Comparison of ENCODE assay signal across 8 cellular contexts in the genomic region with DNA sequence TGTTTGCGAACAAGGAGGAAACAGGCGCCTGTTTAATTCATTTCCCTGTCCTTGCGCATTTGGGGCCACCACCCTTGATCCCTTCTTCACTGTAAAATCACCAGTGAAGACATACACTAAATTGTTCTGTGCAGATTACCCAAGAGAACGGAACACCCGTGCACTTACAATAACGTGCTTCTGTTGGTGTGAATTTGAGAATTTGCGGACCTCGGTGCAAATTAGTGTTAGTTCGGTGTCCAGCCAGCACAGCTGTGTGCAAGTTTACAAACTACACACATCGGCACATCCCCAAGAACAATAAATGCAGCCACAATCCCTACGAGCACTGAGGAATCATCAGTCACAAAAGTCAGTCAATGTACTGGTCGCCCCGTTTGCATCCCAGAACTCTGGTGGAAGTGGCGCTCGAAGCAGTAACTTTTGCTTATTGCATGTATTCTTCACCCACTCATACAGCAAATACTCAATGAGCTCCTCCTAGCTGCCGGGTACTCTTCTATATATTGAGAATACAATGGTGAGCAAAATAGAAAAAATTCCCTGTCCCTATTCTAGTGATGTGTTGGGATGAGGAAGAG. TPM values are rescaled to one million over a fixed set of nuclear protein-coding genes. Genes with fewer than 3 reads are reported as not detected.
DNase-seq lines count a peak whose midpoint lies in the region; ATAC-seq and TF ChIP-seq lines count a peak whose summit lies in the region.

No MANE protein-coding gene starts in this region.

- H3K79me2 ChIP-seq in SK-N-SH (ENCODE audit: insufficient read depth) = peaks cover 38% of the 10 kb centered on the region

- intact Hi-C loops in sciatic nerve (cut with DNase I) = no loop called here

- no peaks in the 10 kb centered on the region for H3K27me3 Mint-ChIP-seq in stimulated activated memory B cell treated with anti-CD40 and anti-IgM and Interleukin-4, amounts not matched to agents 10 μg/mL and 1 μg/mL and 100 μg/mL, for 72 hours
- H3K27me3 Mint-ChIP-seq in mesothelial cell of epicardium (ENCODE audit: low read depth) = no peaks in the 10 kb centered on the region

- peaks cover 20% of the 10 kb centered on the region for H4K20me1 ChIP-seq in SK-N-SH (ENCODE audit: insufficient read depth)

- no peak overlapping the region for H3K27ac Mint-ChIP-seq in stimulated activated memory B cell treated with anti-CD40 and anti-IgM and Interleukin-4, amounts not matched to agents 10 μg/mL and 1 μg/mL and 100 μg/mL, for 72 hours
- no peak overlapping the region for H3K27ac Mint-ChIP-seq in mesothelial cell of epicardium

- CTCF ChIA-PET in AG04449 (lab: Yijun Ruan, JAX) (interaction anchor here (0.6 to 1.7 kb wide), 7 partner anchors 10 to 231 kb away, joined by 3 to 11 read pairs (median 5); no protein-coding TSS in a partner anchor), SK-N-SH (lab: Yijun Ruan, JAX) (interaction anchor here (0.7 to 2.6 kb wide), 14 partner anchors 10 to 236 kb away, joined by 3 to 11 read pairs (median 3); no protein-coding TSS in a partner anchor)

- H3K4me3 Mint-ChIP-seq in stimulated activated memory B cell treated with anti-CD40 and anti-IgM and Interleukin-4, amounts not matched to agents 10 μg/mL and 1 μg/mL and 100 μg/mL, for 72 hours = no peak overlapping the region
- H3K4me3 Mint-ChIP-seq in mesothelial cell of epicardium = no peak overlapping the region

- TF ChIP-seq RAD21 in SK-N-SH (IDR thresholded peaks at IDR 0.05; ENCODE audit: low read length) = peak; percentile 51

- no peak for DNase-seq in AG04449 (ENCODE audit: low read depth, low spot score)
- peak; percentile 34 for DNase-seq in SK-N-SH
- DNase-seq in fibroblast of the aortic adventitia (ENCODE audit: low read depth) = peak; percentile 44
- DNase-seq in sciatic nerve (ENCODE audit: low spot score) = no peak
- DNase-seq in mesothelial cell of epicardium (ENCODE audit: low spot score in 2 of 2, unreplicated experiment in 2 of 2) = no peak

- H2AFZ ChIP-seq in SK-N-SH (ENCODE audit: low read depth) = peak overlapping the region; percentile 93

- H3K27ac ChIP-seq in SK-N-SH (ENCODE audit: low read depth in 2 of 2, low read length in 1 of 2) = peak overlapping the region in 1 of 2 experiments; percentile 66; a peak in 2 of 4 replicates

- peaks cover 6% of the 10 kb centered on the region for H3K4me1 Mint-ChIP-seq in stimulated activated memory B cell treated with anti-CD40 and anti-IgM and Interleukin-4, amounts not matched to agents 10 μg/mL and 1 μg/mL and 100 μg/mL, for 72 hours
- peaks cover 2% of the 10 kb centered on the region for H3K4me1 Mint-ChIP-seq in mesothelial cell of epicardium

- H3K4me2 ChIP-seq in SK-N-SH = peak overlapping the region; percentile 86

- TF ChIP-seq CTCF in AG04449 (IDR thresholded peaks at IDR 0.05; ENCODE audit: insufficient read depth, low read length, missing control alignments) (no peak), SK-N-SH (IDR thresholded peaks at IDR 0.05) (peak; percentile 42), fibroblast of the aortic adventitia (IDR thresholded peaks at IDR 0.05; ENCODE audit: insufficient read depth, low read length) (peak; percentile 40), mesothelial cell of epicardium (IDR thresholded peaks at IDR 0.05; ENCODE audit: unreplicated experiment) (no peak)

- WGBS in SK-N-SH (ENCODE audit: low lambda C conversion rate) = 3% methylated on average over 16 of the region's 16 CpGs

- ATAC-seq in GM18517 (IDR thresholded peaks at IDR 0.05; ENCODE audit: unreplicated experiment) = peak; percentile 0
- peak; percentile 35 for ATAC-seq in sciatic nerve
- ATAC-seq in stimulated activated memory B cell treated with anti-CD40 and anti-IgM and Interleukin-4, amounts not matched to agents 10 μg/mL and 1 μg/mL and 100 μg/mL, for 72 hours = no peak
- ATAC-seq in GM19328 (IDR thresholded peaks at IDR 0.05; ENCODE audit: unreplicated experiment) = no peak

- H3K9me3 Mint-ChIP-seq in stimulated activated memory B cell treated with anti-CD40 and anti-IgM and Interleukin-4, amounts not matched to agents 10 μg/mL and 1 μg/mL and 100 μg/mL, for 72 hours = no peaks in the 10 kb centered on the region
- H3K9me3 Mint-ChIP-seq in mesothelial cell of epicardium = no peaks in the 10 kb centered on the region

- POLR2A ChIA-PET in AG04449 (lab: Yijun Ruan, JAX) = interaction anchor here (0.6 kb wide), 1 partner anchor 97 kb away, joined by 3 read pairs; no protein-coding TSS in a partner anchor
- POLR2A ChIA-PET in SK-N-SH (lab: Yijun Ruan, JAX) = no interaction called here

- H3K4me3 ChIP-seq in AG04449 (ENCODE audit: low read depth, low read length) (peak overlapping the region; percentile 91), SK-N-SH (ENCODE audit: low read depth in 2 of 2, low read length in 1 of 2) (peak overlapping the region; percentile 58 to 87), fibroblast of the aortic adventitia (ENCODE audit: low read depth, low read length) (peak overlapping the region; percentile 90)

- peaks cover 9 to 17% of the 10 kb centered on the region in 2 experiments; a peak in 3 of 4 replicates for H3K4me1 ChIP-seq in SK-N-SH (ENCODE audit: control insufficient read depth in 1 of 2, insufficient read depth in 2 of 2, low read depth in 1 of 2, low read length in 1 of 2)

- no peaks in the 10 kb centered on the region for H3K27me3 ChIP-seq in SK-N-SH (ENCODE audit: insufficient read depth)

- H3K9me2 ChIP-seq in SK-N-SH = no peaks in the 10 kb centered on the region

- H3K9ac ChIP-seq in SK-N-SH = peak overlapping the region; percentile 55; the same call in 1 of the 2 replicates

- H3K36me3 ChIP-seq in SK-N-SH (replicated peaks in 1 of 2; ENCODE audit: control insufficient read depth in 1 of 2, insufficient read depth in 2 of 2, low read length in 1 of 2) = no peaks in the 10 kb centered on the region

- no peak for TF ChIP-seq EP300 in SK-N-SH (IDR thresholded peaks at IDR 0.05; ENCODE audit: borderline replicate concordance in 1 of 2, low read depth in 1 of 2, low read length in 1 of 2)

- H3K9me3 ChIP-seq in SK-N-SH = no peaks in the 10 kb centered on the region

- no peaks in the 10 kb centered on the region for H3F3A ChIP-seq in SK-N-SH (replicated peaks; ENCODE audit: insufficient read depth)

- H3K36me3 Mint-ChIP-seq in stimulated activated memory B cell treated with anti-CD40 and anti-IgM and Interleukin-4, amounts not matched to agents 10 μg/mL and 1 μg/mL and 100 μg/mL, for 72 hours = no peaks in the 10 kb centered on the region
- H3K36me3 Mint-ChIP-seq in mesothelial cell of epicardium = no peaks in the 10 kb centered on the region

TF ChIP-seq in SK-N-SH, 30 proteins besides CTCF, POLR2A, EP300 and RAD21:
- 0 out of 2 replicates have a peak, but pooled peaks have one; percentile 9 for TF ChIP-seq TAF1 (IDR thresholded peaks at IDR 0.05; ENCODE audit: borderline replicate concordance, low read depth, low read length)
- TF ChIP-seq, protein P1, sequence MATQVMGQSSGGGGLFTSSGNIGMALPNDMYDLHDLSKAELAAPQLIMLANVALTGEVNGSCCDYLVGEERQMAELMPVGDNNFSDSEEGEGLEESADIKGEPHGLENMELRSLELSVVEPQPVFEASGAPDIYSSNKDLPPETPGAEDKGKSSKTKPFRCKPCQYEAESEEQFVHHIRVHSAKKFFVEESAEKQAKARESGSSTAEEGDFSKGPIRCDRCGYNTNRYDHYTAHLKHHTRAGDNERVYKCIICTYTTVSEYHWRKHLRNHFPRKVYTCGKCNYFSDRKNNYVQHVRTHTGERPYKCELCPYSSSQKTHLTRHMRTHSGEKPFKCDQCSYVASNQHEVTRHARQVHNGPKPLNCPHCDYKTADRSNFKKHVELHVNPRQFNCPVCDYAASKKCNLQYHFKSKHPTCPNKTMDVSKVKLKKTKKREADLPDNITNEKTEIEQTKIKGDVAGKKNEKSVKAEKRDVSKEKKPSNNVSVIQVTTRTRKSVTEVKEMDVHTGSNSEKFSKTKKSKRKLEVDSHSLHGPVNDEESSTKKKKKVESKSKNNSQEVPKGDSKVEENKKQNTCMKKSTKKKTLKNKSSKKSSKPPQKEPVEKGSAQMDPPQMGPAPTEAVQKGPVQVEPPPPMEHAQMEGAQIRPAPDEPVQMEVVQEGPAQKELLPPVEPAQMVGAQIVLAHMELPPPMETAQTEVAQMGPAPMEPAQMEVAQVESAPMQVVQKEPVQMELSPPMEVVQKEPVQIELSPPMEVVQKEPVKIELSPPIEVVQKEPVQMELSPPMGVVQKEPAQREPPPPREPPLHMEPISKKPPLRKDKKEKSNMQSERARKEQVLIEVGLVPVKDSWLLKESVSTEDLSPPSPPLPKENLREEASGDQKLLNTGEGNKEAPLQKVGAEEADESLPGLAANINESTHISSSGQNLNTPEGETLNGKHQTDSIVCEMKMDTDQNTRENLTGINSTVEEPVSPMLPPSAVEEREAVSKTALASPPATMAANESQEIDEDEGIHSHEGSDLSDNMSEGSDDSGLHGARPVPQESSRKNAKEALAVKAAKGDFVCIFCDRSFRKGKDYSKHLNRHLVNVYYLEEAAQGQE (IDR thresholded peaks at IDR 0.05; ENCODE audit: low read depth, low read length) = no peak
- peak; percentile 34 for TF ChIP-seq SMC3 (IDR thresholded peaks at IDR 0.05; ENCODE audit: low read depth, low read length)

RNA-seq across cellular contexts. Expression of gene CNOT4, which starts 0.8 kb away (rescaled TPM):
- 8.0 and 9.3 TPM in 2 replicates for polyA plus RNA-seq in SK-N-SH (2012; rRNA removed)
- 7.4 and 7.5 TPM in 2 replicates for polyA plus RNA-seq in SK-N-SH (2012; cell fraction: cytosol; rRNA removed)
- polyA plus RNA-seq in SK-N-SH (2012; cell fraction: nucleus; rRNA removed) = 5.9 and 13.7 TPM in 2 replicates
- total RNA-seq in fibroblast of the aortic adventitia (ENCODE audit: low replicate concordance) = 7.1 and 21.1 TPM in 2 replicates
- total RNA-seq in sciatic nerve = 42.9 TPM
- total RNA-seq in mesothelial cell of epicardium = 33.4 to 36.9 TPM (median 36.5 TPM) in 3 replicates

RNA-seq across cellular contexts. Expression of gene NUP205, which starts 47.0 kb away (rescaled TPM):
- polyA plus RNA-seq in SK-N-SH (2012; rRNA removed) = 48.2 and 60.8 TPM in 2 replicates
- 51.5 and 51.9 TPM in 2 replicates for polyA plus RNA-seq in SK-N-SH (2012; cell fraction: cytosol; rRNA removed)
- 60.3 and 92.0 TPM in 2 replicates for polyA plus RNA-seq in SK-N-SH (2012; cell fraction: nucleus; rRNA removed)
- 77.5 and 78.4 TPM in 2 replicates for total RNA-seq in fibroblast of the aortic adventitia (ENCODE audit: low replicate concordance)
- 46.8 TPM for total RNA-seq in sciatic nerve
- total RNA-seq in mesothelial cell of epicardium = 81.9 to 82.7 TPM (median 82.4 TPM) in 3 replicates

Comparison
In these comparisons a context has a peak if more than half of its experiments do, and no peak if none do; other contexts are left out.
1. DNase-seq: peak in SK-N-SH (single experiment) and fibroblast of the aortic adventitia (single experiment); none in AG04449 (single experiment), sciatic nerve (single experiment) and mesothelial cell of epicardium (0 of 2).
2. CTCF ChIP-seq: peak in SK-N-SH (single experiment) and fibroblast of the aortic adventitia (single experiment); none in AG04449 (single experiment) and mesothelial cell of epicardium (single experiment).
3. ATAC-seq: peak in GM18517 (single experiment) and sciatic nerve (single experiment); none in stimulated activated memory B cell treated with anti-CD40 and anti-IgM and Interleukin-4, amounts not matched to agents 10 μg/mL and 1 μg/mL and 100 μg/mL, for 72 hours (single experiment) and GM19328 (single experiment).
4. Peak in every context shown above with its lines, with median percentiles within 50 percentile points of each other: H3K4me3 ChIP-seq.